In the genomic region with DNA sequence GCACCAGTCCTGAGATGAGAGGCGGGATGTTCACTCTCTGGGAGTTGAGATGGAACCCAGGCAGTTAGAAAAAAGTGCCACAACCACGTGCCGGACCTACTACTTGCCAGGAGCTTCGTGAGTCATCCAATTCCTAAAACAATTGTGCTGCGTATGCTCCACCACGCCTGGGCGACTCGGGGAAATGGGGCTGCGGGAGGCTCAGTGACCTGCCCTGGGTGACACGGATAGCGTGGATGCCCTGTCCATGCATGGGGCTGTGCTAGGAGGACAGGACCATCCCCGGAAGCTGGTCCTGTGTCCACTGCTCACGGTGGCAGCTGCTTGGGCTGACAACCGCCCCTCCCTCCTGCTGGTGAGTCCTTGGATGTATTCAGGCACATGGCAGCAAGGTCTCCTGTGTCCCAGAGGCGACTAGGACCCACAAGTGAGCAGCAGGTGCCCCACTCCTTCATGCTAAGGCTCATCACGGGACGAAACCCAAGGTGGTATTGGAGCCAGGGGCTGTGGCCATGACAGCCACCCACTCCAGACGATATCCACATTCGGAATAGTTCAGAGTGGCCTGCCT, we compare ENCODE assay signal across 22 cellular contexts.
DNase-seq lines count a peak whose midpoint lies in the region; ATAC-seq, FAIRE-seq and TF ChIP-seq lines count a peak whose summit lies in the region.
"Had no signal": no experiment of that assay in that cellular context is flagged by ENCODE, and none has a peak within 500 bp of the region (broad histone marks: within the 10 kb centered on the region; RNA-seq: fewer than 3 reads in every experiment).

No MANE protein-coding gene starts in this region.

- dilution Hi-C loops in keratinocyte (cut with MboI; ENCODE audit: extremely low pct_ligation_motif_present, low sequenced_read_pairs), result no loop called here

- H3K27ac Mint-ChIP-seq in CD14-positive monocyte, result no peak overlapping the region
- H3K27ac Mint-ChIP-seq: CD8-positive, alpha-beta memory T cell had no signal

- no peaks in the 10 kb centered on the region for H4K20me1 ChIP-seq in keratinocyte (ENCODE audit: control insufficient read depth, extremely low read depth, insufficient read depth, low read length)

- no peak overlapping the region for H3K23ac ChIP-seq in trophoblast cell (ENCODE audit: low read length)

- H3K27me3 Mint-ChIP-seq in CD14-positive monocyte (ENCODE audit: low read depth in 3 of 3), result peaks cover 4 to 6% (median 5%) of the 10 kb centered on the region in 3 donors

- TF ChIP-seq CTCF in right atrium auricular region (IDR thresholded peaks at IDR 0.05) (no peak), heart left ventricle (IDR thresholded peaks at IDR 0.05) (no peak), keratinocyte (optimal IDR thresholded peaks at IDR 0.05 in 1 of 3, IDR thresholded peaks at IDR 0.05 in 1 of 3, conservative IDR thresholded peaks at IDR 0.05 in 1 of 3; ENCODE audit: extremely low read depth in 1 of 3, insufficient read depth in 2 of 3, low read length in 3 of 3) (no peak), CD14-positive monocyte (IDR thresholded peaks at IDR 0.05) (no peak)

- H3K9me1 ChIP-seq in keratinocyte (ENCODE audit: control insufficient read depth, extremely low read depth, insufficient read depth, low read length), result no peaks in the 10 kb centered on the region

- H3K9me3 Mint-ChIP-seq in CD14-positive monocyte, result peaks cover 0 to 3% (median 0%) of the 10 kb centered on the region in 7 donors
- H3K9me3 Mint-ChIP-seq: CD8-positive, alpha-beta memory T cell had no signal

- H3K79me1 ChIP-seq in trophoblast cell (ENCODE audit: low read length), result no peaks in the 10 kb centered on the region

- H3K27me3 ChIP-seq in right atrium auricular region (no peaks in the 10 kb centered on the region), heart left ventricle (peaks cover 0 to 12% (median 0%) of the 10 kb centered on the region in 9 donors), keratinocyte (ENCODE audit: control insufficient read depth, extremely low read depth, insufficient read depth, low read length) (no peaks in the 10 kb centered on the region), trophoblast cell (ENCODE audit: insufficient read depth, low read length) (no peaks in the 10 kb centered on the region)
- H3K27me3 ChIP-seq: MG63 had no signal

- peak; percentile 13 for FAIRE-seq in keratinocyte (lab: Jason Lieb, UNC)
- FAIRE-seq: GM19239 had no signal

- no peak overlapping the region for H3K18ac ChIP-seq in trophoblast cell (ENCODE audit: low read length)

- H3K4me1 Mint-ChIP-seq in CD14-positive monocyte, result peaks cover 5% of the 10 kb centered on the region
- H3K4me1 Mint-ChIP-seq: CD8-positive, alpha-beta memory T cell had no signal

- no peak overlapping the region for H3K4me3 ChIP-seq in right atrium auricular region
- H3K4me3 ChIP-seq in heart left ventricle, result no peak overlapping the region
- no peak overlapping the region for H3K4me3 ChIP-seq in keratinocyte (ENCODE audit: control insufficient read depth in 2 of 3, extremely low read depth in 1 of 3, insufficient read depth in 2 of 3, low read depth in 1 of 3, low read length in 3 of 3)
- peak overlapping the region; percentile 21 for H3K4me3 ChIP-seq in trophoblast cell (ENCODE audit: low read depth, low read length)
- H3K4me3 ChIP-seq: MG63 had no signal

- H3K4ac ChIP-seq in trophoblast cell (ENCODE audit: low read depth, low read length), result no peak overlapping the region

- intact Hi-C loops in heart left ventricle (cut with DNase I) (loop anchor here in 1 of 10 donors (10.0 kb wide), 1 partner anchor 72 kb away; no protein-coding TSS in a partner anchor), CD14-positive monocyte (cut with micrococcal nuclease) (no loop called here)

- no peak overlapping the region for H2BK12ac ChIP-seq in trophoblast cell (ENCODE audit: low read length)

- H4K12ac ChIP-seq in trophoblast cell (ENCODE audit: low read depth, low read length), result no peak overlapping the region

- H4K8ac ChIP-seq in trophoblast cell (ENCODE audit: low read depth, low read length), result no peak overlapping the region

- no peak for ATAC-seq in heart left ventricle

- H3K9ac ChIP-seq in keratinocyte (ENCODE audit: control insufficient read depth, extremely low read depth, insufficient read depth, low read length) (no peak overlapping the region), trophoblast cell (ENCODE audit: low read length) (no peak overlapping the region)

- TF ChIP-seq POLR2A in heart left ventricle (IDR thresholded peaks at IDR 0.05), result no peak

- no peak for TF ChIP-seq RAD21 in Ishikawa (IDR thresholded peaks at IDR 0.05; ENCODE audit: low read depth)

- 81 to 90% (median 89%) methylated on average over 8 to 19 of the region's 19 CpGs for WGBS in heart left ventricle, 4 donors
- WGBS in trophoblast cell (ENCODE audit: extremely low coverage, insufficient coverage, insufficient read length), result no CpG with 5 or more reads among the region's 19 CpGs

- DNase-seq in right atrium auricular region (ENCODE audit: low spot score) (peak; percentile 55), heart left ventricle (no peak), keratinocyte (ENCODE audit: low read depth, low spot score) (no peak), trophoblast cell (peak in 1 of 2 donors; percentile 36), NCI-H2029 treated with DMSO at 0.1 percent for 48 hours (lab: John Stamatoyannopoulos, UW) (no peak), SHP77 (lab: John Stamatoyannopoulos, UW) (no peak), CD14-positive monocyte (ENCODE audit: low spot score) (no peak)
- DNase-seq: C1 segment of cervical spinal cord; Calu3; CD8-positive, alpha-beta memory T cell; DMS79 treated with DMSO at 0.1 percent for 48 hours; GF-D8; KBM-7; MG63; NCI-H1105 treated with DMSO at 0.1 percent for 48 hours; NCI-H2029; NCI-H446 treated with DMSO at 0.1 percent for 48 hours; NCI-H526 treated with DMSO at 0.1 percent for 48 hours; SHP77 treated with DMSO at 0.1 percent for 48 hours had no signal

- no peak overlapping the region for H3K27ac ChIP-seq in right atrium auricular region
- no peak overlapping the region for H3K27ac ChIP-seq in heart left ventricle
- H3K27ac ChIP-seq in keratinocyte (ENCODE audit: control insufficient read depth, insufficient read depth, low read length), result no peak overlapping the region
- H3K27ac ChIP-seq in trophoblast cell (ENCODE audit: low read depth, low read length), result no peak overlapping the region
- H3K27ac ChIP-seq: RWPE1 had no signal

- no peak overlapping the region for H2AK5ac ChIP-seq in trophoblast cell (ENCODE audit: low read length)

- no peak overlapping the region for H4K91ac ChIP-seq in trophoblast cell (ENCODE audit: low read depth, low read length)

- no peaks in the 10 kb centered on the region for H3K36me3 Mint-ChIP-seq in CD14-positive monocyte
- H3K36me3 Mint-ChIP-seq: CD8-positive, alpha-beta memory T cell had no signal

- H3K9me3 ChIP-seq in right atrium auricular region (no peaks in the 10 kb centered on the region), heart left ventricle (no peaks in the 10 kb centered on the region), keratinocyte (ENCODE audit: control insufficient read depth, low read depth, low read length) (no peaks in the 10 kb centered on the region), trophoblast cell (ENCODE audit: insufficient read depth, low read depth, low read length) (no peaks in the 10 kb centered on the region)
- H3K9me3 ChIP-seq: MG63 had no signal

- no peak overlapping the region for H2BK120ac ChIP-seq in trophoblast cell (ENCODE audit: insufficient read depth, low read length, poor library complexity)

- H3K14ac ChIP-seq in trophoblast cell (ENCODE audit: low read length), result no peak overlapping the region

- H3K4me3 Mint-ChIP-seq in CD14-positive monocyte, result no peak overlapping the region
- H3K4me3 Mint-ChIP-seq: CD8-positive, alpha-beta memory T cell had no signal

- H3K36me3 ChIP-seq in right atrium auricular region (no peaks in the 10 kb centered on the region), heart left ventricle (no peaks in the 10 kb centered on the region), keratinocyte (ENCODE audit: control insufficient read depth in 2 of 2, extremely low read depth in 1 of 2, insufficient read depth in 2 of 2, low read length in 2 of 2) (no peaks in the 10 kb centered on the region), trophoblast cell (ENCODE audit: control insufficient read depth in 1 of 2, insufficient read depth in 2 of 2, low read length in 2 of 2) (no peaks in the 10 kb centered on the region)
- H3K36me3 ChIP-seq: MG63 had no signal

- H2BK5ac ChIP-seq in trophoblast cell (ENCODE audit: low read depth, low read length, poor library complexity), result no peak overlapping the region

- H3K79me2 ChIP-seq in keratinocyte (ENCODE audit: control insufficient read depth, insufficient read depth, low read length) (no peaks in the 10 kb centered on the region), trophoblast cell (ENCODE audit: control insufficient read depth, insufficient read depth, low read length, poor library complexity) (no peaks in the 10 kb centered on the region)

- H2AFZ ChIP-seq in keratinocyte (ENCODE audit: control insufficient read depth, low read length) (no peak overlapping the region), trophoblast cell (ENCODE audit: insufficient read depth, low read length, poor library complexity) (no peak overlapping the region)

- TF ChIP-seq EP300 in Ishikawa (IDR thresholded peaks at IDR 0.05; ENCODE audit: borderline replicate concordance), result no peak

- H3K4me2 ChIP-seq in keratinocyte (ENCODE audit: control insufficient read depth, extremely low read depth, insufficient read depth, low read depth, low read length) (no peak overlapping the region), trophoblast cell (ENCODE audit: low read length) (no peak overlapping the region)

- peaks cover 0 to 21% of the 10 kb centered on the region in 2 donors for H3K4me1 ChIP-seq in right atrium auricular region
- peaks cover 0 to 21% (median 8%) of the 10 kb centered on the region in 12 donors for H3K4me1 ChIP-seq in heart left ventricle
- no peaks in the 10 kb centered on the region for H3K4me1 ChIP-seq in keratinocyte (ENCODE audit: control insufficient read depth, extremely low read depth, insufficient read depth, low read length)
- no peaks in the 10 kb centered on the region for H3K4me1 ChIP-seq in trophoblast cell (ENCODE audit: control insufficient read depth in 1 of 2, insufficient read depth in 2 of 2, low read length in 2 of 2)

TF ChIP-seq in Ishikawa, 13 proteins besides CTCF, POLR2A, EP300 and RAD21:
- no peak for TF ChIP-seq YY1 (IDR thresholded peaks at IDR 0.05; ENCODE audit: low read depth)
- TF ChIP-seq, protein P1, sequence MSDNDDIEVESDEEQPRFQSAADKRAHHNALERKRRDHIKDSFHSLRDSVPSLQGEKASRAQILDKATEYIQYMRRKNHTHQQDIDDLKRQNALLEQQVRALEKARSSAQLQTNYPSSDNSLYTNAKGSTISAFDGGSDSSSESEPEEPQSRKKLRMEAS (IDR thresholded peaks at IDR 0.05), result peak; percentile 86
